ENCODE assay signal across 8 cellular contexts in the genomic region with DNA sequence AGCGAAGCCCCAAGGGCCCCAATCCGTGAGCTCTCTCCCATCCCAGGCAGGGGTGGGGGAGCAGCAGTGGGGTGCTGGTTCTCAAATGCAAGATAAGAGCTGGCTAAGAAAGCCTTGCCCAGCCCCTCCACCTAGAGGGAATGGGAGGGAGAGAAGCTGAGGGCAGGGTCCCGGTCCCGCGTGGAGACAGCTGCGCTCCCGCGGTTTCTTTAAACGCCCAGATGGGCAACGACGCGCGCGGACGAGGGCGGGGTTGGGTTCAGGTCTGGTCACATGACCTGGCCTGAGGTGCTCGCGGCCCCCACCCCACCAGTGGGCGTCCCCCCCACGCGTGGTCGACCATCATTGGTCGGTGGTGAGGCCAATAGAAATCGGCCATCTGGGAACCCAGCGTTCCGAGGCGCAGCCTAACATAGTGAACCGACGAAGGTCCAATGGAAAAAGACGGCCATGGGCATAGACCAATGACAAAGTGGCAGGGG. TPM values are rescaled to one million over a fixed set of nuclear protein-coding genes. Genes with fewer than 3 reads are reported as not detected.
A peak's percentile ranks its signal among the peaks of the same experiment; 100 is the strongest.
DNase-seq lines count a peak whose midpoint lies in the region; ATAC-seq and TF ChIP-seq lines count a peak whose summit lies in the region.

No MANE protein-coding gene starts in this region.

- peaks cover 53% of the 10 kb centered on the region for H3K36me3 Mint-ChIP-seq in activated B cell treated with CpG ODN at 0.5 μM for 24 hours (ENCODE audit: low read depth)

- H3K27me3 Mint-ChIP-seq in activated B cell treated with CpG ODN at 0.5 μM for 24 hours: no peaks in the 10 kb centered on the region

- CTCF ChIA-PET in AG04449 (lab: Yijun Ruan, JAX): interaction anchor here (1.0 to 1.3 kb wide), 3 partner anchors 28 to 155 kb away, joined by 3 to 5 read pairs (median 4); no protein-coding TSS in a partner anchor
- CTCF ChIA-PET in activated B cell treated with CpG ODN at 0.5 μM for 24 hours (lab: Charles Lee): interaction anchor here (0.9 to 1.5 kb wide), 3 partner anchors 27 to 53 kb away, joined by 4 to 5 read pairs (median 5); partner anchors contain the start of gene GCDH

- peak overlapping the region; percentile 99 for H3K4me3 Mint-ChIP-seq in activated B cell treated with CpG ODN at 0.5 μM for 24 hours

- H3K9me3 Mint-ChIP-seq in activated B cell treated with CpG ODN at 0.5 μM for 24 hours: no peaks in the 10 kb centered on the region

- POLR2A ChIA-PET in AG04449 (lab: Yijun Ruan, JAX): interaction anchor here (0.7 to 0.9 kb wide), 2 partner anchors 8 to 15 kb away, joined by 3 read pairs; no protein-coding TSS in a partner anchor
- POLR2A ChIA-PET in activated B cell treated with CpG ODN at 0.5 μM for 24 hours (lab: Charles Lee): interaction anchor here (0.6 to 3.3 kb wide), 20 partner anchors 8 to 227 kb away, joined by 3 to 37 read pairs (median 4); partner anchors contain the start of genes DNASE2, GADD45GIP1, GCDH and GET3

- intact Hi-C loops in activated B cell treated with CpG ODN at 0.5 μM for 24 hours (cut with micrococcal nuclease): loop anchor here (1.0 to 5.0 kb wide), 7 partner anchors 19 to 216 kb away; partner anchors contain the start of genes GADD45GIP1, GCDH, IER2 and STX10

- H3K4me3 ChIP-seq in AG04449 (ENCODE audit: low read depth, low read length): peak overlapping the region; percentile 70
- peak overlapping the region; percentile 81 to 100 (median 87) for H3K4me3 ChIP-seq in skin epidermis

- DNase-seq in AG04449 (ENCODE audit: low read depth, low spot score) (peak; percentile 94), NCI-H226 (peak; percentile 98), activated B cell treated with CpG ODN at 0.5 μM for 24 hours (peak; percentile 96), caudate nucleus (lab: John Stamatoyannopoulos, UW) (peak; percentile 89 to 100 (median 99)), iPS-NIHi11 (ENCODE audit: low spot score) (peak; percentile 95)

- TF ChIP-seq CTCF in AG04449 (IDR thresholded peaks at IDR 0.05; ENCODE audit: insufficient read depth, low read length, missing control alignments) (no peak), activated B cell treated with CpG ODN at 0.5 μM for 24 hours (IDR thresholded peaks at IDR 0.05) (no peak)

- H3K27ac Mint-ChIP-seq in activated B cell treated with CpG ODN at 0.5 μM for 24 hours: peak overlapping the region; percentile 95

- peak; percentile 88 for ATAC-seq in GM19023 (IDR thresholded peaks at IDR 0.05; ENCODE audit: unreplicated experiment)
- ATAC-seq in HG03280 (IDR thresholded peaks at IDR 0.05; ENCODE audit: unreplicated experiment): peak; percentile 88
- ATAC-seq in activated B cell treated with CpG ODN at 0.5 μM for 24 hours (ENCODE audit: low read depth): peak; percentile 85

- H3K27ac ChIP-seq in caudate nucleus (ENCODE audit: low read depth, low read length) (peak overlapping the region; percentile 94), skin epidermis (peak overlapping the region in 19 of 21 experiments; percentile 7 to 97 (median 92))

- H3K4me1 Mint-ChIP-seq in activated B cell treated with CpG ODN at 0.5 μM for 24 hours: peaks cover 61% of the 10 kb centered on the region

RNA-seq across cellular contexts. Expression of gene CALR, which starts 0.3 kb away (rescaled TPM):
- total RNA-seq in activated B cell treated with CpG ODN at 0.5 μM for 24 hours: 721 and 802 TPM in 2 replicates

RNA-seq across cellular contexts. Expression of gene FARSA, which starts 4.6 kb away (rescaled TPM):
- 76.1 and 76.8 TPM in 2 replicates for total RNA-seq in activated B cell treated with CpG ODN at 0.5 μM for 24 hours

RNA-seq across cellular contexts. Expression of gene RAD23A, which starts 7.6 kb away (rescaled TPM):
- total RNA-seq in activated B cell treated with CpG ODN at 0.5 μM for 24 hours: 106 and 112 TPM in 2 replicates

RNA-seq across cellular contexts. Expression of gene GADD45GIP1, which starts 18.9 kb away (rescaled TPM):
- 16.7 and 19.6 TPM in 2 replicates for total RNA-seq in activated B cell treated with CpG ODN at 0.5 μM for 24 hours

RNA-seq across cellular contexts. Expression of gene SYCE2, which starts 19.0 kb away (rescaled TPM):
- 0.49 TPM in 1 of 2 replicates, not detected in the other for total RNA-seq in activated B cell treated with CpG ODN at 0.5 μM for 24 hours

Comparison
In these comparisons a context has a peak if more than half of its experiments do, and no peak if none do; other contexts are left out.
1. Peak in every context shown above with its lines: DNase-seq, ATAC-seq, H3K4me3 ChIP-seq and H3K27ac ChIP-seq.